8 cellular contexts compared by ENCODE assay signal in genomic region chr3:195906865-195907729, GRCh38. TPM values are rescaled to one million over a fixed set of nuclear protein-coding genes. Genes with fewer than 3 reads are reported as not detected.
A peak's percentile ranks its signal among the peaks of the same experiment; 100 is the strongest.
DNase-seq lines count a peak whose midpoint lies in the region; ATAC-seq and TF ChIP-seq lines count a peak whose summit lies in the region.

No MANE protein-coding gene starts in this region.

- H3K9ac ChIP-seq in NT2/D1 (ENCODE audit: insufficient read length, low read depth) = peak overlapping the region; percentile 92

- TF ChIP-seq CTCF in brain microvascular endothelial cell (IDR thresholded peaks at IDR 0.05; ENCODE audit: low read depth, low read length, missing control alignments) = no peak

- H3K27me3 ChIP-seq in NT2/D1 (ENCODE audit: insufficient read depth, insufficient read length) = peaks cover 3% of the 10 kb centered on the region
- H3K27me3 ChIP-seq in right cardiac atrium (ENCODE audit: control insufficient read depth, insufficient read depth) = no peaks in the 10 kb centered on the region
- no peaks in the 10 kb centered on the region for H3K27me3 ChIP-seq in brain microvascular endothelial cell (replicated peaks)

- H3K9me3 ChIP-seq in NT2/D1 (ENCODE audit: insufficient read depth, low read length) (no peaks in the 10 kb centered on the region), right cardiac atrium (ENCODE audit: control insufficient read depth, low read length) (no peaks in the 10 kb centered on the region)

- peak overlapping the region; percentile 83 for H3K4me3 ChIP-seq in NT2/D1 (ENCODE audit: insufficient read length, low read depth)
- H3K4me3 ChIP-seq in right cardiac atrium (ENCODE audit: low read length) = no peak overlapping the region
- no peak overlapping the region for H3K4me3 ChIP-seq in brain microvascular endothelial cell (ENCODE audit: low read depth, low read length)

- DNase-seq in GF-D8 (lab: John Stamatoyannopoulos, UW) (peak; percentile 48), NT2/D1 (ENCODE audit: low read depth, low spot score) (no peak), right cardiac atrium (peak in 2 of 3 donors; percentile 71 to 72), HuH-7 (ENCODE audit: low spot score) (no peak), brain microvascular endothelial cell (no peak)
- peak; percentile 53 for DNase-seq in activated effector memory CD4-positive, alpha-beta T cell treated with Interleukin-2 at 50 U/mL for 16 hours
- DNase-seq in stimulated activated CD4-positive, alpha-beta T cell treated with anti-CD3 and anti-CD28 coated beads, Interleukin-15, amount 100 ng/mL, for 1 hour (ENCODE audit: low read depth in 1 of 2, low spot score in 1 of 2) = peak; percentile 39 to 50

- intact Hi-C loops in right cardiac atrium (cut with DNase I) = no loop called here

- ATAC-seq in HG02642 (IDR thresholded peaks at IDR 0.05; ENCODE audit: poor library complexity, unreplicated experiment) (peak; percentile 16), right cardiac atrium (peak; percentile 19 to 30)

- WGBS in right cardiac atrium = 52% methylated on average over 23 of the region's 23 CpGs

- H3K27ac ChIP-seq in right cardiac atrium (ENCODE audit: low read length) (peak overlapping the region; percentile 63), brain microvascular endothelial cell (no peak overlapping the region)

- H3K4me1 ChIP-seq in NT2/D1 (ENCODE audit: insufficient read depth, insufficient read length) (peaks cover 21% of the 10 kb centered on the region), right cardiac atrium (ENCODE audit: control insufficient read depth, insufficient read depth, low read length) (peaks cover 11% of the 10 kb centered on the region)

- in situ Hi-C loops in brain microvascular endothelial cell (cut with HindIII; ENCODE audit: low pct_ligation_motif_present, low sequenced_read_pairs) = no loop called here

- H3K36me3 ChIP-seq in NT2/D1 (ENCODE audit: insufficient read depth, insufficient read length, low read length) (peaks cover 11% of the 10 kb centered on the region), brain microvascular endothelial cell (replicated peaks) (no peaks in the 10 kb centered on the region)

RNA-seq across cellular contexts. Expression of gene TNK2, which starts 1.3 kb away (rescaled TPM):
- total RNA-seq in right cardiac atrium = 100 to 1,000 TPM in 1 of 4 donors, 10 to 100 TPM in 3; 74.7 to 162 (median 84.2) TPM
- polyA plus RNA-seq in right cardiac atrium = 40.1 TPM

Comparison
In these comparisons a context has a peak if more than half of its experiments do, and no peak if none do; other contexts are left out.
1. DNase-seq: peak in GF-D8 (single experiment), activated effector memory CD4-positive, alpha-beta T cell treated with Interleukin-2 at 50 U/mL for 16 hours (single experiment), right cardiac atrium (2 of 3) and stimulated activated CD4-positive, alpha-beta T cell treated with anti-CD3 and anti-CD28 coated beads, Interleukin-15, amount 100 ng/mL, for 1 hour (2 of 2); none in NT2/D1 (single experiment), HuH-7 (single experiment) and brain microvascular endothelial cell (single experiment).